8 cellular contexts compared by ENCODE assay signal in genomic region chr1:35882586-35882944, GRCh38. TPM values are rescaled to one million over a fixed set of nuclear protein-coding genes. Genes with fewer than 3 reads are reported as not detected.
A peak's percentile ranks its signal among the peaks of the same experiment; 100 is the strongest.
DNase-seq lines count a peak whose midpoint lies in the region; ATAC-seq and TF ChIP-seq lines count a peak whose summit lies in the region.

No MANE protein-coding gene starts in this region.

- H4K5ac ChIP-seq in H9 (ENCODE audit: insufficient read length, low read depth, low read length), result no peak overlapping the region

- no peak overlapping the region for H3K4me2 ChIP-seq in H9 (ENCODE audit: insufficient read depth, insufficient read length, low read length)

- H3K4ac ChIP-seq in H9 (ENCODE audit: low read depth, low read length), result no peak overlapping the region

- no CpG with 5 or more reads among the region's 16 CpGs for WGBS in H9 (ENCODE audit: extremely low coverage, insufficient read length, low lambda C conversion rate)

- peaks cover 35 to 44% of the 10 kb centered on the region in 2 experiments for H3K4me1 Mint-ChIP-seq in H9

- no peak overlapping the region for H3K56ac ChIP-seq in H9 (ENCODE audit: insufficient read length, low read depth, low read length)

- H2BK5ac ChIP-seq in H9 (ENCODE audit: insufficient read length, low read length), result no peak overlapping the region

- H4K91ac ChIP-seq in H9 (ENCODE audit: insufficient read length, low read depth, low read length), result no peak overlapping the region

- peaks cover 13% of the 10 kb centered on the region for H3K23me2 ChIP-seq in H9 (ENCODE audit: insufficient read length, low read depth, low read length, poor library complexity, severe bottlenecking)

- peaks cover 1% of the 10 kb centered on the region; the same call in 1 of the 2 replicates for H3K27me3 Mint-ChIP-seq in H9 (ENCODE audit: low read depth)

- H2BK20ac ChIP-seq in H9 (ENCODE audit: low read depth, low read length, poor library complexity, severe bottlenecking), result no peak overlapping the region

- H3K4me1 ChIP-seq in H9 (ENCODE audit: insufficient read depth, low read length), result peaks cover 16% of the 10 kb centered on the region
- peaks cover 12 to 14% of the 10 kb centered on the region in 2 donors for H3K4me1 ChIP-seq in gastrocnemius medialis

- no peak for TF ChIP-seq POLR2A in gastrocnemius medialis (IDR thresholded peaks at IDR 0.05)

- ATAC-seq in gastrocnemius medialis (no peak), HG02970 (IDR thresholded peaks at IDR 0.05; ENCODE audit: low FRiP score, unreplicated experiment) (no peak)

- H2BK120ac ChIP-seq in H9 (ENCODE audit: low read depth, low read length, poor library complexity, severe bottlenecking), result no peak overlapping the region

- no peak overlapping the region for H2BK12ac ChIP-seq in H9 (ENCODE audit: insufficient read length, low read depth, low read length)

- no peak overlapping the region for H3K27ac ChIP-seq in H9 (ENCODE audit: insufficient read length, low read depth, low read length)
- H3K27ac ChIP-seq in VCaP, result peak overlapping the region; percentile 91; the same call in 1 of the 2 replicates
- H3K27ac ChIP-seq in gastrocnemius medialis, result peak overlapping the region in 3 of 4 donors; percentile 75 to 84 (median 75)

- H3K27ac Mint-ChIP-seq in H9, result peak overlapping the region in 1 of 3 experiments; percentile 66; a peak in 2 of 7 replicates

- no peaks in the 10 kb centered on the region; a peak in 1 of 7 replicates for H3K36me3 Mint-ChIP-seq in H9 (ENCODE audit: insufficient read depth in 1 of 3, low read depth in 3 of 3)

- H3K18ac ChIP-seq in H9 (ENCODE audit: insufficient read length, low read depth, low read length), result no peak overlapping the region

- intact Hi-C loops in gastrocnemius medialis (cut with DNase I; ENCODE audit: low total_unique reads), result loop anchor here (2.0 kb wide), 1 partner anchor 48 kb away; the partner anchor contains the start of gene AGO3

- H4K8ac ChIP-seq in H9 (replicated peaks; ENCODE audit: insufficient read length, low read depth, low read length), result no peak overlapping the region

- TF ChIP-seq CTCF in H9 (conservative IDR thresholded peaks at IDR 0.05) (no peak), VCaP (conservative IDR thresholded peaks at IDR 0.05) (no peak), fibroblast of pulmonary artery (IDR thresholded peaks at IDR 0.05; ENCODE audit: low read length, missing control alignments) (no peak), gastrocnemius medialis (IDR thresholded peaks at IDR 0.05 in 4 of 5, conservative IDR thresholded peaks at IDR 0.05 in 1 of 5) (no peak)

- no peak overlapping the region for H2AK5ac ChIP-seq in H9 (ENCODE audit: insufficient read length, low read length)

- peak overlapping the region; percentile 20 to 78 for H3K4me3 Mint-ChIP-seq in H9

- no peaks in the 10 kb centered on the region for H3K36me3 ChIP-seq in gastrocnemius medialis

- no peak overlapping the region for H2BK15ac ChIP-seq in H9 (ENCODE audit: low read depth, low read length)

- H3K23ac ChIP-seq in H9 (ENCODE audit: insufficient read length, low read depth, low read length), result no peak overlapping the region

- no peak overlapping the region for H3T11ph ChIP-seq in H9 (ENCODE audit: low read length)

- H3K9ac ChIP-seq in H9 (ENCODE audit: extremely low read depth, insufficient read length, low read length), result no peak overlapping the region

- DNase-seq in H9 (no peak), fibroblast of pulmonary artery (ENCODE audit: low read depth) (no peak), gastrocnemius medialis (peak in 1 of 2 donors; percentile 15), NCI-H2171 treated with DMSO at 0.1 percent for 48 hours (lab: John Stamatoyannopoulos, UW) (no peak), NOMO-1 treated with DMSO at 0.1 percent for 48 hours (lab: John Stamatoyannopoulos, UW; ENCODE audit: unreplicated experiment) (no peak), DMS79 (lab: John Stamatoyannopoulos, UW) (no peak)

- H3K4me3 ChIP-seq in fibroblast of pulmonary artery (replicated peaks; ENCODE audit: low read depth, low read length), result peak overlapping the region; percentile 27
- peak overlapping the region; percentile 78 to 98 (median 94) for H3K4me3 ChIP-seq in gastrocnemius medialis

- H3K79me2 ChIP-seq in H9 (ENCODE audit: insufficient read depth, low read length), result peaks cover 19% of the 10 kb centered on the region; the same call in 1 of the 2 replicates

- in situ Hi-C loops in gastrocnemius medialis (cut with MboI; ENCODE audit: low sequenced_read_pairs in 4 of 4), result no loop called here

- H3K9me3 ChIP-seq in H9 (ENCODE audit: control insufficient read depth, low read depth, low read length), result no peaks in the 10 kb centered on the region
- H3K9me3 ChIP-seq in gastrocnemius medialis, result no peaks in the 10 kb centered on the region

- H3K14ac ChIP-seq in H9 (ENCODE audit: insufficient read depth, low read length), result no peak overlapping the region

- no peaks in the 10 kb centered on the region for H4K20me1 ChIP-seq in H9 (ENCODE audit: control insufficient read depth, insufficient read depth, insufficient read length)

- H3K27me3 ChIP-seq in H9 (ENCODE audit: insufficient read depth, low read length) (no peaks in the 10 kb centered on the region), gastrocnemius medialis (no peaks in the 10 kb centered on the region)

- no peaks in the 10 kb centered on the region for H3K9me3 Mint-ChIP-seq in H9

- H2AFZ ChIP-seq in H9 (ENCODE audit: low read length), result no peak overlapping the region

- H3K79me1 ChIP-seq in H9 (ENCODE audit: insufficient read depth, low read depth, low read length, poor library complexity, severe bottlenecking), result peaks cover under 1% of the 10 kb centered on the region

RNA-seq across cellular contexts. Expression of gene AGO1, which starts 0.4 kb away (rescaled TPM):
- 71.6 and 74.2 TPM in 2 replicates for total RNA-seq in H9 (2021)
- total RNA-seq in gastrocnemius medialis, result 10 to 100 TPM; 11.2 to 12.6 (median 12.4) TPM

RNA-seq across cellular contexts. Expression of gene AGO3, which starts 48.3 kb away (rescaled TPM):
- total RNA-seq in H9 (2021), result 23.6 and 27.0 TPM in 2 replicates
- 10 to 100 TPM; 12.8 to 18.8 (median 13.6) TPM for total RNA-seq in gastrocnemius medialis
